In genomic region chr11:65639228-65639597, GRCh38 we compare ENCODE assay signal across 10 cellular contexts. TPM values are rescaled to one million over a fixed set of nuclear protein-coding genes. Genes with fewer than 3 reads are reported as not detected.
DNase-seq lines count a peak whose midpoint lies in the region; ATAC-seq and TF ChIP-seq lines count a peak whose summit lies in the region.
"Not testable (repeated sequence)": the region's sequence is repeated elsewhere in the genome, so short reads cannot be mapped to it uniquely, and the experiment has no call there.
"Had no signal": no experiment of that assay in that cellular context is flagged by ENCODE, and none has a peak within 500 bp of the region (broad histone marks: within the 10 kb centered on the region; RNA-seq: fewer than 3 reads in every experiment).

No MANE protein-coding gene starts in this region.

- H3K9me3 Mint-ChIP-seq in activated CD4-positive, alpha-beta memory T cell treated with anti-CD3 and anti-CD28 coated beads, Interleukin-2, amount 10 ng/mL, durations not matched to agents 7 days and 5 days; endodermal cell; memory B cell: not testable (repeated sequence)

- peak overlapping the region; percentile 97 for H3K27ac Mint-ChIP-seq in activated CD4-positive, alpha-beta memory T cell treated with anti-CD3 and anti-CD28 coated beads, Interleukin-2, amount 10 ng/mL, durations not matched to agents 7 days and 5 days
- H3K27ac Mint-ChIP-seq in endodermal cell: not testable (repeated sequence)
- H3K27ac Mint-ChIP-seq in memory B cell: peak overlapping the region; percentile 97

- H3K27ac ChIP-seq in DND-41 (ENCODE audit: low read length); endodermal cell (ENCODE audit: low read depth, low read length): not testable (repeated sequence)
- H3K27ac ChIP-seq in OCI-LY3 (ENCODE audit: low read length) (peak overlapping the region; percentile 77), angular gyrus (ENCODE audit: low read depth, low read length) (peak overlapping the region; percentile 83), psoas muscle (peak overlapping the region; percentile 75), transverse colon (peak overlapping the region; percentile 84 to 92 (median 88))

- H2AFZ ChIP-seq in DND-41 (ENCODE audit: low read depth, low read length); OCI-LY3 (ENCODE audit: low read depth, low read length): not testable (repeated sequence)

- H3K4me1 ChIP-seq in DND-41 (ENCODE audit: insufficient read depth, low read length) (peaks cover 43% of the 10 kb centered on the region), OCI-LY3 (ENCODE audit: low read length) (peaks cover 32% of the 10 kb centered on the region), transverse colon (peaks cover 9 to 38% (median 32%) of the 10 kb centered on the region in 4 donors)
- not testable (repeated sequence) for H3K4me1 ChIP-seq in endodermal cell (ENCODE audit: control insufficient read depth, insufficient read depth, low read length); psoas muscle

- not testable (repeated sequence) for TF ChIP-seq EP300 in transverse colon (IDR thresholded peaks at IDR 0.05; ENCODE audit: low read depth)

- DNase-seq in DND-41; activated CD4-positive, alpha-beta memory T cell treated with anti-CD3 and anti-CD28 coated beads, Interleukin-2, amount 10 ng/mL, durations not matched to agents 7 days and 5 days; endodermal cell; memory B cell (ENCODE audit: low spot score in 2 of 2); psoas muscle; transverse colon: not testable (repeated sequence)

- peaks cover 67% of the 10 kb centered on the region for H3K4me1 Mint-ChIP-seq in activated CD4-positive, alpha-beta memory T cell treated with anti-CD3 and anti-CD28 coated beads, Interleukin-2, amount 10 ng/mL, durations not matched to agents 7 days and 5 days
- H3K4me1 Mint-ChIP-seq in endodermal cell (peaks cover 19% of the 10 kb centered on the region), memory B cell (peaks cover 33% of the 10 kb centered on the region)

- not testable (repeated sequence) for TF ChIP-seq POLR2A in transverse colon (IDR thresholded peaks at IDR 0.05)

- intact Hi-C loops in psoas muscle (cut with DNase I): not testable (repeated sequence)
- intact Hi-C loops in transverse colon (cut with DNase I; ENCODE audit: low total_unique reads): loop anchor here (10.0 kb wide), 1 partner anchor 66 kb away; no protein-coding TSS in a partner anchor

- not testable (repeated sequence) for ATAC-seq in DND-41 (ENCODE audit: insufficient read depth, low read depth); memory B cell (ENCODE audit: low read depth); psoas muscle

- POLR2A ChIA-PET in activated CD4-positive, alpha-beta memory T cell treated with anti-CD3 and anti-CD28 coated beads, Interleukin-2, amount 10 ng/mL, durations not matched to agents 7 days and 5 days (lab: Charles Lee): interaction anchor here (0.7 to 8.9 kb wide), 26 partner anchors 8 to 413 kb away, joined by 3 to 187 read pairs (median 5); partner anchors contain the start of genes BANF1, CCDC85B, EHBP1L1 and KAT5

- TF ChIP-seq CTCF in DND-41 (IDR thresholded peaks at IDR 0.05; ENCODE audit: borderline replicate concordance, extremely low read depth, low read length, poor library complexity, severe bottlenecking); OCI-LY3 (IDR thresholded peaks at IDR 0.05; ENCODE audit: low read depth, low read length); endodermal cell (conservative IDR thresholded peaks at IDR 0.05); psoas muscle (IDR thresholded peaks at IDR 0.05); transverse colon (IDR thresholded peaks at IDR 0.05): not testable (repeated sequence)

- H3K36me3 ChIP-seq in DND-41 (ENCODE audit: insufficient read depth, low read length): peaks cover 47% of the 10 kb centered on the region
- peaks cover 45% of the 10 kb centered on the region for H3K36me3 ChIP-seq in OCI-LY3 (replicated peaks; ENCODE audit: low read depth, low read length)
- peaks cover 29% of the 10 kb centered on the region for H3K36me3 ChIP-seq in endodermal cell (ENCODE audit: control insufficient read depth, insufficient read depth, low read length)
- peaks cover 6 to 48% of the 10 kb centered on the region in 2 donors for H3K36me3 ChIP-seq in psoas muscle (ENCODE audit: insufficient read depth in 1 of 2, low read depth in 1 of 2)
- peaks cover 0 to 24% (median 12%) of the 10 kb centered on the region in 4 donors for H3K36me3 ChIP-seq in transverse colon

- not testable (repeated sequence) for H3K79me2 ChIP-seq in DND-41 (ENCODE audit: insufficient read depth, low read length)
- peaks cover 27% of the 10 kb centered on the region for H3K79me2 ChIP-seq in OCI-LY3 (ENCODE audit: low read length)

- H3K9me3 ChIP-seq in DND-41 (ENCODE audit: insufficient read depth, low read length, severe bottlenecking); OCI-LY3 (ENCODE audit: insufficient read depth, low read length); endodermal cell (ENCODE audit: control insufficient read depth, low read length); psoas muscle; transverse colon: not testable (repeated sequence)

- H3K36me3 Mint-ChIP-seq in activated CD4-positive, alpha-beta memory T cell treated with anti-CD3 and anti-CD28 coated beads, Interleukin-2, amount 10 ng/mL, durations not matched to agents 7 days and 5 days (ENCODE audit: low read depth): peaks cover 67% of the 10 kb centered on the region
- peaks cover 10% of the 10 kb centered on the region for H3K36me3 Mint-ChIP-seq in endodermal cell (ENCODE audit: low read depth)
- H3K36me3 Mint-ChIP-seq in memory B cell: peaks cover 18% of the 10 kb centered on the region

- in situ Hi-C loops in transverse colon (cut with MboI; ENCODE audit: low pct_ligation_motif_present in 1 of 4, low pct_unique_long_range_greater_than_20kb in 1 of 4, low sequenced_read_pairs in 3 of 4): not testable (repeated sequence)

- H3K9ac ChIP-seq in DND-41 (ENCODE audit: low read depth, low read length) (peak overlapping the region; percentile 80; the same call in 1 of the 2 replicates), OCI-LY3 (ENCODE audit: low read length) (peak overlapping the region; percentile 73; the same call in 1 of the 2 replicates)
- H3K9ac ChIP-seq in endodermal cell (ENCODE audit: extremely low read depth, low read length, poor library complexity, severe bottlenecking): not testable (repeated sequence)

- 94 to 100% methylated on average over 5 to 9 of the region's 9 CpGs for WGBS in endodermal cell (ENCODE audit: insufficient coverage in 1 of 2, insufficient read length in 1 of 2), 2 experiments
- WGBS in psoas muscle, 3 donors: 80 to 90% (median 89%) methylated on average over 9 of the region's 9 CpGs
- 83% methylated on average over 9 of the region's 9 CpGs; no CpG with 5 or more reads in 1 of the 2 donors for WGBS in transverse colon (ENCODE audit: low coverage in 1 of 2), 2 donors

- H4K20me1 ChIP-seq in DND-41 (ENCODE audit: insufficient read depth, low read length); OCI-LY3 (ENCODE audit: insufficient read depth, low read length): not testable (repeated sequence)

- H3K4me3 ChIP-seq in DND-41 (ENCODE audit: low read depth in 1 of 2, low read length in 2 of 2): not testable (repeated sequence)
- H3K4me3 ChIP-seq in OCI-LY3 (ENCODE audit: low read length) (peak overlapping the region; percentile 85), endodermal cell (ENCODE audit: low read length) (peak overlapping the region; percentile 83), psoas muscle (peak overlapping the region; percentile 78), transverse colon (peak overlapping the region in 2 of 4 donors; percentile 49 to 77)

- H3K4me3 Mint-ChIP-seq in activated CD4-positive, alpha-beta memory T cell treated with anti-CD3 and anti-CD28 coated beads, Interleukin-2, amount 10 ng/mL, durations not matched to agents 7 days and 5 days: peak overlapping the region; percentile 95
- H3K4me3 Mint-ChIP-seq in endodermal cell: peak overlapping the region; percentile 67
- peak overlapping the region; percentile 95 for H3K4me3 Mint-ChIP-seq in memory B cell

- not testable (repeated sequence) for H3K27me3 ChIP-seq in DND-41 (ENCODE audit: insufficient read depth, low read length, poor library complexity); OCI-LY3 (ENCODE audit: low read depth, low read length); endodermal cell (ENCODE audit: control insufficient read depth, insufficient read depth, low read length, poor library complexity, severe bottlenecking); psoas muscle (ENCODE audit: insufficient read depth in 3 of 3, low read length in 2 of 3); transverse colon

- CTCF ChIA-PET in activated CD4-positive, alpha-beta memory T cell treated with anti-CD3 and anti-CD28 coated beads, Interleukin-2, amount 10 ng/mL, durations not matched to agents 7 days and 5 days (lab: Charles Lee): interaction anchor here (0.6 to 3.1 kb wide), 12 partner anchors 12 to 383 kb away, joined by 3 to 13 read pairs (median 5); partner anchors contain the start of genes EHBP1L1, KAT5 and PCNX3

- peak overlapping the region; percentile 19 for H3K4me2 ChIP-seq in DND-41 (ENCODE audit: insufficient read depth, low read length)
- H3K4me2 ChIP-seq in OCI-LY3 (ENCODE audit: low read length): peak overlapping the region; percentile 94

- not testable (repeated sequence) for H3K27me3 Mint-ChIP-seq in activated CD4-positive, alpha-beta memory T cell treated with anti-CD3 and anti-CD28 coated beads, Interleukin-2, amount 10 ng/mL, durations not matched to agents 7 days and 5 days; memory B cell
- H3K27me3 Mint-ChIP-seq in endodermal cell (ENCODE audit: insufficient read depth): peaks cover 14% of the 10 kb centered on the region

RNA-seq across cellular contexts. Expression of gene SIPA1, which starts 1.3 kb away (rescaled TPM):
- total RNA-seq in activated CD4-positive, alpha-beta memory T cell treated with anti-CD3 and anti-CD28 coated beads, Interleukin-2, amount 10 ng/mL, durations not matched to agents 7 days and 5 days: 100 to 1,000 TPM; 201 to 205 TPM
- total RNA-seq in endodermal cell (10 to 100 TPM; 39.9 to 46.8 TPM), psoas muscle (10 to 100 TPM; 10.1 to 15.6 (median 11.3) TPM), transverse colon (100 to 1,000 TPM in 1 of 4 donors, 10 to 100 TPM in 3; 22.4 to 174 (median 30.9) TPM)
- polyA plus RNA-seq in endodermal cell (2013, experiment 1 of 2): 22.0 TPM
- polyA plus RNA-seq in endodermal cell (2013, experiment 2 of 2): 18.3 TPM
- 10 to 100 TPM in 2 of 3 donors, 1 to 10 TPM in 1; 7.9 to 17.4 (median 13.7) TPM for polyA plus RNA-seq in psoas muscle

RNA-seq across cellular contexts. Expression of gene RELA, which starts 23.5 kb away (rescaled TPM):
- 100 to 1,000 TPM in 1 of 2 experiments, 10 to 100 TPM in 1; 91.2 to 102 TPM for total RNA-seq in activated CD4-positive, alpha-beta memory T cell treated with anti-CD3 and anti-CD28 coated beads, Interleukin-2, amount 10 ng/mL, durations not matched to agents 7 days and 5 days
- total RNA-seq in endodermal cell: 10 to 100 TPM; 40.2 to 41.1 TPM
- 50.0 TPM for polyA plus RNA-seq in endodermal cell (2013, experiment 1 of 2)
- polyA plus RNA-seq in endodermal cell (2013, experiment 2 of 2): 41.7 TPM
- 10 to 100 TPM; 48.7 to 72.6 (median 65.2) TPM for total RNA-seq in psoas muscle
- 10 to 100 TPM; 42.1 to 64.9 (median 64.0) TPM for polyA plus RNA-seq in psoas muscle
- total RNA-seq in transverse colon: 10 to 100 TPM; 45.8 to 95.8 (median 58.4) TPM

RNA-seq across cellular contexts. Expression of gene PCNX3, which starts 23.6 kb away (rescaled TPM):
- 10 to 100 TPM; 39.8 to 40.3 TPM for total RNA-seq in activated CD4-positive, alpha-beta memory T cell treated with anti-CD3 and anti-CD28 coated beads, Interleukin-2, amount 10 ng/mL, durations not matched to agents 7 days and 5 days
- total RNA-seq in endodermal cell (10 to 100 TPM; 48.1 to 57.3 TPM), psoas muscle (10 to 100 TPM in 1 of 4 donors, 1 to 10 TPM in 3; 8.9 to 10.8 (median 9.7) TPM), transverse colon (10 to 100 TPM; 56.4 to 89.0 (median 62.4) TPM)
- polyA plus RNA-seq in endodermal cell (2013, experiment 1 of 2): 25.5 TPM
- polyA plus RNA-seq in endodermal cell (2013, experiment 2 of 2): 24.6 TPM
- polyA plus RNA-seq in psoas muscle: 10 to 100 TPM in 2 of 3 donors, 1 to 10 TPM in 1; 6.5 to 15.5 (median 11.4) TPM

RNA-seq across cellular contexts. Expression of gene MAP3K11, which starts 25.2 kb away (rescaled TPM):
- total RNA-seq in activated CD4-positive, alpha-beta memory T cell treated with anti-CD3 and anti-CD28 coated beads, Interleukin-2, amount 10 ng/mL, durations not matched to agents 7 days and 5 days: 10 to 100 TPM; 67.2 to 71.8 TPM
- 10 to 100 TPM; 62.8 to 65.0 TPM for total RNA-seq in endodermal cell
- polyA plus RNA-seq in endodermal cell (2013, experiment 1 of 2): 30.5 TPM
- polyA plus RNA-seq in endodermal cell (2013, experiment 2 of 2): 28.4 TPM
- 10 to 100 TPM; 14.5 to 18.8 (median 16.8) TPM for total RNA-seq in psoas muscle
- 10 to 100 TPM in 2 of 3 donors, 1 to 10 TPM in 1; 8.8 to 13.9 (median 10.7) TPM for polyA plus RNA-seq in psoas muscle
- 100 to 1,000 TPM in 2 of 4 donors, 10 to 100 TPM in 2; 82.3 to 211 (median 94.8) TPM for total RNA-seq in transverse colon

RNA-seq across cellular contexts. Expression of gene KCNK7, which starts 43.6 kb away (rescaled TPM):
- total RNA-seq in activated CD4-positive, alpha-beta memory T cell treated with anti-CD3 and anti-CD28 coated beads, Interleukin-2, amount 10 ng/mL, durations not matched to agents 7 days and 5 days: 1 to 10 TPM in 1 of 2 experiments, under 1 TPM in 1; 0.80 to 1.0 TPM
- total RNA-seq in endodermal cell: 1 to 10 TPM in 1 of 2 donors, not detected in 1; 1.2 TPM
- polyA plus RNA-seq in endodermal cell (2013, experiment 1 of 2): not detected
- not detected for polyA plus RNA-seq in endodermal cell (2013, experiment 2 of 2)
- total RNA-seq in psoas muscle: under 1 TPM in 3 of 4 donors, not detected in 1; 0.19 to 0.56 (median 0.27) TPM
- polyA plus RNA-seq in psoas muscle: 1 to 10 TPM in 1 of 3 donors, under 1 TPM in 2; 0.22 to 1.4 (median 0.99) TPM
- 1 to 10 TPM in 1 of 4 donors, under 1 TPM in 1, not detected in 2; 0.27 to 1.6 TPM for total RNA-seq in transverse colon
- total RNA-seq: H4, kidney epithelial cell had no signal
